Comparison of ENCODE assay signal across 21 cellular contexts in the genomic region with DNA sequence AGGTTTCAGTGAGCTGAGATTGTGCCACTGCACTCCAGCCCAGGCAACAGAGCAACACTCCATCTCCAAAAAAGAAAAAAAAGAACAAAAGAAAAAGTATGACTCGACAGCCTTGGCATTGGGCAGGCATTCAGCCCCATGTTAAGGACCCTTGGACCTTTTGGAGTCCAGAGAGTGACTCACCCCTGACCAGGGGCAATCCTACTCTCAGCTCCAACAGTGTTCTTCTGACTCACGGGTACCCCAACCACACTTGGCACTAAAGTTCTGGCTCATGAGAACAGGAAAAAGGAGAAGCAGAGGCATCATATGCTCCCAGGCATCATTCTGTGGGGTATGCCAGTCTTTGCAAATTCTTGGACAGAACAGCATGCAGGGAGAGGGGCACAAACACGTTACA.
DNase-seq lines count a peak whose midpoint lies in the region; ATAC-seq, FAIRE-seq and TF ChIP-seq lines count a peak whose summit lies in the region.
"Had no signal": no experiment of that assay in that cellular context is flagged by ENCODE, and none has a peak within 500 bp of the region (broad histone marks: within the 10 kb centered on the region; RNA-seq: fewer than 3 reads in every experiment).

No MANE protein-coding gene starts in this region.

- no peaks in the 10 kb centered on the region for H3K36me3 ChIP-seq in PC-3 (ENCODE audit: low read depth, low read length)
- H3K36me3 ChIP-seq in endothelial cell of umbilical vein (ENCODE audit: control insufficient read depth in 2 of 2, extremely low read depth in 1 of 2, insufficient read depth in 2 of 2, low read length in 2 of 2), result no peaks in the 10 kb centered on the region
- H3K36me3 ChIP-seq: gastroesophageal sphincter, vagina had no signal

- BruUV-seq in PC-3 (replicated peaks; lab: Mats Ljungman, UMichigan), result no TSS peak
- BruUV-seq in endothelial cell of umbilical vein (replicated peaks; lab: Mats Ljungman, UMichigan), result no TSS peak

- no peak for TF ChIP-seq CTCF in PC-3 (conservative IDR thresholded peaks at IDR 0.05; ENCODE audit: low read depth, low read length)
- no peak for TF ChIP-seq CTCF in endothelial cell of umbilical vein (IDR thresholded peaks at IDR 0.05; ENCODE audit: extremely low read depth in 1 of 2, insufficient read depth in 1 of 2, low read depth in 1 of 2, low read length in 2 of 2)
- no peak for TF ChIP-seq CTCF in mesothelial cell of epicardium (IDR thresholded peaks at IDR 0.05; ENCODE audit: unreplicated experiment)

- ATAC-seq in PC-3 (peak; percentile 56), GM18520 (IDR thresholded peaks at IDR 0.05; ENCODE audit: unreplicated experiment) (no peak)
- no peak for ATAC-seq in activated CD4-positive, CD25-positive, alpha-beta regulatory T cell treated with anti-CD3 and anti-CD28 coated beads, Interleukin-2, amount 50 U/mL, for 24 hours
- ATAC-seq: gastroesophageal sphincter, Panc1, sciatic nerve had no signal

- intact Hi-C loops in PC-3 (cut with micrococcal nuclease), result no loop called here
- intact Hi-C loops in endothelial cell of umbilical vein (cut with micrococcal nuclease), result no loop called here

- peaks cover 8% of the 10 kb centered on the region for H3K9me3 Mint-ChIP-seq in mesothelial cell of epicardium
- H3K9me3 Mint-ChIP-seq: activated naive CD4-positive, alpha-beta T cell treated with anti-CD3 and anti-CD28 coated beads, Interleukin-2, amount 50 U/mL, for 24 hours had no signal

- TF ChIP-seq POLR2A in endothelial cell of umbilical vein (IDR thresholded peaks at IDR 0.05; ENCODE audit: low read depth, low read length), result no peak

- H4K20me1 ChIP-seq in PC-3 (ENCODE audit: low read length) (no peaks in the 10 kb centered on the region), endothelial cell of umbilical vein (replicated peaks; ENCODE audit: control insufficient read depth, extremely low read depth, insufficient read depth, low read length) (no peaks in the 10 kb centered on the region)

- H3F3A ChIP-seq in PC-3 (ENCODE audit: low read length, unreplicated experiment), result no peaks in the 10 kb centered on the region

- H3K27ac Mint-ChIP-seq in mesothelial cell of epicardium, result peak overlapping the region; percentile 44
- H3K27ac Mint-ChIP-seq: activated naive CD4-positive, alpha-beta T cell treated with anti-CD3 and anti-CD28 coated beads, Interleukin-2, amount 50 U/mL, for 24 hours had no signal

- CTCF ChIA-PET in PC-3 (lab: Charles Lee) (no interaction called here), endothelial cell of umbilical vein (lab: Charles Lee) (interaction anchor here (1.4 kb wide), 1 partner anchor 432 kb away, joined by 4 read pairs; no protein-coding TSS in a partner anchor)

- no peaks in the 10 kb centered on the region for H3K9me1 ChIP-seq in endothelial cell of umbilical vein (replicated peaks; ENCODE audit: control insufficient read depth, extremely low read depth, insufficient read depth, low read length)

- H3K27ac ChIP-seq in PC-3 (ENCODE audit: low read length), result peak overlapping the region; percentile 27
- H3K27ac ChIP-seq in endothelial cell of umbilical vein (ENCODE audit: insufficient read depth, low read depth, low read length), result no peak overlapping the region
- H3K27ac ChIP-seq: gastroesophageal sphincter, GM23248, vagina had no signal

- POLR2A ChIA-PET in PC-3 (lab: Charles Lee; ENCODE audit: unreplicated experiment), result interaction anchor here (0.7 kb wide), 1 partner anchor 11 kb away, joined by 4 read pairs; no protein-coding TSS in a partner anchor
- POLR2A ChIA-PET in endothelial cell of umbilical vein (lab: Charles Lee), result interaction anchor here (1.2 kb wide), 1 partner anchor 253 kb away, joined by 3 read pairs; no protein-coding TSS in a partner anchor

- H2AFZ ChIP-seq in PC-3 (ENCODE audit: low read length) (no peak overlapping the region), endothelial cell of umbilical vein (ENCODE audit: low read depth, low read length) (no peak overlapping the region)
- H2AFZ ChIP-seq: GM23248 had no signal

- H3K4me1 Mint-ChIP-seq in mesothelial cell of epicardium, result peaks cover 42% of the 10 kb centered on the region
- H3K4me1 Mint-ChIP-seq: activated naive CD4-positive, alpha-beta T cell treated with anti-CD3 and anti-CD28 coated beads, Interleukin-2, amount 50 U/mL, for 24 hours had no signal

- no peaks in the 10 kb centered on the region for H3K9me3 ChIP-seq in PC-3 (ENCODE audit: low read length)
- no peaks in the 10 kb centered on the region for H3K9me3 ChIP-seq in endothelial cell of umbilical vein (replicated peaks; ENCODE audit: control insufficient read depth, insufficient read depth, low read length)
- H3K9me3 ChIP-seq: gastroesophageal sphincter, vagina had no signal

- H3K27me3 ChIP-seq in PC-3 (ENCODE audit: low read length) (no peaks in the 10 kb centered on the region), endothelial cell of umbilical vein (ENCODE audit: control insufficient read depth in 2 of 2, insufficient read depth in 2 of 2, low read length in 2 of 2) (no peaks in the 10 kb centered on the region)
- H3K27me3 ChIP-seq: gastroesophageal sphincter, vagina had no signal

- dilution Hi-C loops in endothelial cell of umbilical vein (cut with MboI; ENCODE audit: extremely low pct_ligation_motif_present, low sequenced_read_pairs), result no loop called here

- no peak overlapping the region for H3K4me3 Mint-ChIP-seq in mesothelial cell of epicardium
- H3K4me3 Mint-ChIP-seq: activated naive CD4-positive, alpha-beta T cell treated with anti-CD3 and anti-CD28 coated beads, Interleukin-2, amount 50 U/mL, for 24 hours had no signal

- H3K4me1 ChIP-seq in PC-3 (ENCODE audit: insufficient read depth, low read length) (peaks cover 39% of the 10 kb centered on the region), endothelial cell of umbilical vein (ENCODE audit: control insufficient read depth, extremely low read depth, insufficient read depth, low read length) (no peaks in the 10 kb centered on the region)
- H3K4me1 ChIP-seq: gastroesophageal sphincter, vagina had no signal

- no peak overlapping the region for H3K4me3 ChIP-seq in PC-3 (ENCODE audit: low read length)
- H3K4me3 ChIP-seq in endothelial cell of umbilical vein (replicated peaks in 1 of 3; ENCODE audit: insufficient read depth in 1 of 3, low read depth in 1 of 3, low read length in 3 of 3), result no peak overlapping the region
- H3K4me3 ChIP-seq: gastroesophageal sphincter, GM23248, vagina had no signal

- H3K4me2 ChIP-seq in PC-3 (ENCODE audit: low read length), result no peak overlapping the region; the same call in 1 of the 2 replicates
- H3K4me2 ChIP-seq in endothelial cell of umbilical vein (ENCODE audit: insufficient read depth, low read length), result no peak overlapping the region

- no peak for FAIRE-seq in endothelial cell of umbilical vein (lab: Jason Lieb, UNC)
- FAIRE-seq: bronchial epithelial cell, G401.6, GM12891 had no signal

- H3K27me3 Mint-ChIP-seq in mesothelial cell of epicardium (ENCODE audit: low read depth), result no peaks in the 10 kb centered on the region
- H3K27me3 Mint-ChIP-seq: activated naive CD4-positive, alpha-beta T cell treated with anti-CD3 and anti-CD28 coated beads, Interleukin-2, amount 50 U/mL, for 24 hours had no signal

- peaks cover 7% of the 10 kb centered on the region for H3K36me3 Mint-ChIP-seq in mesothelial cell of epicardium
- H3K36me3 Mint-ChIP-seq: activated naive CD4-positive, alpha-beta T cell treated with anti-CD3 and anti-CD28 coated beads, Interleukin-2, amount 50 U/mL, for 24 hours had no signal

- peak; percentile 22 for DNase-seq in EH (ENCODE audit: low read depth)
- DNase-seq in PC-3, result peak; percentile 73
- DNase-seq in endothelial cell of umbilical vein (ENCODE audit: low read depth, low spot score), result peak; percentile 16
- no peak for DNase-seq in mesothelial cell of epicardium (ENCODE audit: low spot score in 2 of 2, unreplicated experiment in 2 of 2)
- no peak for DNase-seq in amygdala (lab: John Stamatoyannopoulos, UW)
- no peak for DNase-seq in NCI-H774 (lab: John Stamatoyannopoulos, UW)
- DNase-seq: GM23248; KBM-7; NCI-H1105; NCI-H748 treated with DMSO at 0.1 percent for 48 hours; stimulated activated CD4-positive, alpha-beta T cell treated with anti-CD3 and anti-CD28 coated beads, Interleukin-1b, Interleukin-23, amount 100 ng/mL, for 48 hours had no signal

- H3K79me2 ChIP-seq in PC-3 (ENCODE audit: low read length) (no peaks in the 10 kb centered on the region), endothelial cell of umbilical vein (ENCODE audit: control insufficient read depth, insufficient read depth, low read length) (no peaks in the 10 kb centered on the region)

- H3K9me2 ChIP-seq in PC-3 (replicated peaks; ENCODE audit: low read length), result no peaks in the 10 kb centered on the region

- H3K9ac ChIP-seq in PC-3 (ENCODE audit: low read length), result no peak overlapping the region
- no peak overlapping the region for H3K9ac ChIP-seq in endothelial cell of umbilical vein (replicated peaks; ENCODE audit: extremely low read depth, insufficient read depth, low read length)
- H3K9ac ChIP-seq: GM23248 had no signal

TF ChIP-seq in endothelial cell of umbilical vein, 7 proteins besides CTCF, POLR2A, EP300 and RAD21:
- TF ChIP-seq JUN (IDR thresholded peaks at IDR 0.05; ENCODE audit: borderline replicate concordance, insufficient read depth, insufficient read length, low read depth) (peak; percentile 39), FOS (IDR thresholded peaks at IDR 0.05; ENCODE audit: borderline replicate concordance, insufficient read depth, low read length) (peak; percentile 62), EZH2 (IDR thresholded peaks at IDR 0.05; ENCODE audit: borderline replicate concordance, low read depth, low read length, severe bottlenecking) (no peak), MYC (IDR thresholded peaks at IDR 0.05; ENCODE audit: low read depth, low read length) (no peak), POLR2AphosphoS5 (IDR thresholded peaks at IDR 0.05; ENCODE audit: insufficient read depth, low read depth, low read length) (no peak)

Comparison
In these comparisons a context has a peak if more than half of its experiments do, and no peak if none do; other contexts are left out.
1. DNase-seq: peak in EH (single experiment), PC-3 (single experiment) and endothelial cell of umbilical vein (single experiment); none in mesothelial cell of epicardium (0 of 2), amygdala (0 of 56) and NCI-H774 (single experiment).